In genomic region chr14:22976620-22977433, GRCh38 we compare ENCODE assay signal across 7 cellular contexts. TPM values are rescaled to one million over a fixed set of nuclear protein-coding genes. Genes with fewer than 3 reads are reported as not detected.
DNase-seq lines count a peak whose midpoint lies in the region; ATAC-seq, FAIRE-seq and TF ChIP-seq lines count a peak whose summit lies in the region.
"Had no signal": no experiment of that assay in that cellular context is flagged by ENCODE, and none has a peak within 500 bp of the region (broad histone marks: within the 10 kb centered on the region; RNA-seq: fewer than 3 reads in every experiment).

No MANE protein-coding gene starts in this region.

- H3K27ac Mint-ChIP-seq in CD8-positive, alpha-beta memory T cell, result peak overlapping the region in 1 of 8 donors; percentile 81
- H3K27ac Mint-ChIP-seq: activated naive CD8-positive, alpha-beta T cell had no signal

- CTCF ChIA-PET in H1 (lab: Charles Lee; ENCODE audit: partially characterized antibody), result interaction anchor here (0.6 to 7.7 kb wide), 22 partner anchors 9 to 1285 kb away, joined by 3 to 175 read pairs (median 4); partner anchors contain the start of genes AJUBA, HAUS4 and RBM23
- CTCF ChIA-PET in CD8-positive, alpha-beta memory T cell (lab: Charles Lee), result interaction anchor here (0.7 to 27.9 kb wide), 7 partner anchors 11 to 407 kb away, joined by 3 to 732 read pairs (median 3); partner anchors contain the start of gene CDH24

- H3K4me3 Mint-ChIP-seq in CD8-positive, alpha-beta memory T cell, result no peak overlapping the region
- H3K4me3 Mint-ChIP-seq: activated naive CD8-positive, alpha-beta T cell had no signal

- TF ChIP-seq CTCF in H1 (IDR thresholded peaks at IDR 0.05; ENCODE audit: control extremely low read depth in 1 of 3, insufficient read depth in 1 of 3, low read depth in 1 of 3, low read length in 3 of 3), result no peak

- H4K5ac ChIP-seq in H1 (ENCODE audit: insufficient read length, low read depth, low read length), result peak overlapping the region; percentile 21

- H3K9me3 Mint-ChIP-seq in CD8-positive, alpha-beta memory T cell, result no peaks in the 10 kb centered on the region

- no peak for ATAC-seq in HG02610 (IDR thresholded peaks at IDR 0.05; ENCODE audit: unreplicated experiment)

- no peak overlapping the region for H2AFZ ChIP-seq in H1 (ENCODE audit: low read length)

- H3K9me3 ChIP-seq in H1 (ENCODE audit: insufficient read depth in 2 of 2, low read depth in 1 of 2, low read length in 1 of 2), result no peaks in the 10 kb centered on the region
- H3K9me3 ChIP-seq in CD8-positive, alpha-beta memory T cell (ENCODE audit: low read length), result no peaks in the 10 kb centered on the region

- H3K27me3 ChIP-seq in H1 (replicated peaks in 1 of 4; ENCODE audit: control insufficient read depth in 3 of 4, extremely low read depth in 1 of 4, insufficient read depth in 3 of 4, low read length in 3 of 4), result peaks cover 0 to 9% (median 4%) of the 10 kb centered on the region in 4 experiments; a peak in 2 of 7 replicates
- no peaks in the 10 kb centered on the region for H3K27me3 ChIP-seq in CD8-positive, alpha-beta memory T cell (ENCODE audit: insufficient read depth, low read length, poor library complexity, severe bottlenecking)

- H3K4me1 Mint-ChIP-seq in CD8-positive, alpha-beta memory T cell, result peaks cover 3 to 7% (median 5%) of the 10 kb centered on the region in 3 donors

- peak overlapping the region; percentile 68; the same call in 1 of the 2 replicates for H2BK20ac ChIP-seq in H1 (ENCODE audit: low read length)

- peak in 1 of 2 experiments; percentile 51; a peak in 1 of 3 replicates for TF ChIP-seq POLR2A in H1 (IDR thresholded peaks at IDR 0.05; ENCODE audit: control extremely low read depth in 1 of 2, low read depth in 2 of 2, low read length in 2 of 2)

- H3K27me3 Mint-ChIP-seq in CD8-positive, alpha-beta memory T cell, result peaks cover 0 to 14% of the 10 kb centered on the region in 2 donors
- H3K27me3 Mint-ChIP-seq: activated naive CD8-positive, alpha-beta T cell had no signal

- peaks cover 28 to 34% (median 31%) of the 10 kb centered on the region in 4 experiments for H3K4me1 ChIP-seq in H1 (replicated peaks in 1 of 4; ENCODE audit: control insufficient read depth in 3 of 4, insufficient read depth in 4 of 4, low read length in 3 of 4)
- peaks cover 13% of the 10 kb centered on the region for H3K4me1 ChIP-seq in CD8-positive, alpha-beta memory T cell (ENCODE audit: insufficient read depth, low read length)

- POLR2A ChIA-PET in H1 (lab: Charles Lee; ENCODE audit: partially characterized antibody), result interaction anchor here (0.6 to 13.2 kb wide), 19 partner anchors 9 to 203 kb away, joined by 3 to 133 read pairs (median 8); partner anchors contain the start of genes CDH24, HAUS4, PRMT5 and PSMB5
- POLR2A ChIA-PET in CD8-positive, alpha-beta memory T cell (lab: Charles Lee), result no interaction called here

- no peaks in the 10 kb centered on the region; the same call in 1 of the 2 replicates for H3K79me1 ChIP-seq in H1 (ENCODE audit: low read depth, low read length)

- TF ChIP-seq EP300 in H1 (IDR thresholded peaks at IDR 0.05; ENCODE audit: borderline replicate concordance in 1 of 2, low read depth in 2 of 2, low read length in 2 of 2), result no peak

- H2BK120ac ChIP-seq in H1 (replicated peaks; ENCODE audit: low read depth, low read length), result no peak overlapping the region

- H3K14ac ChIP-seq in H1 (ENCODE audit: insufficient read length), result no peak overlapping the region

- H3K23me2 ChIP-seq in H1 (ENCODE audit: low read depth, low read length), result peaks cover 8% of the 10 kb centered on the region

- H2BK12ac ChIP-seq in H1 (ENCODE audit: low read depth, low read length), result peak overlapping the region; percentile 73

- H3K4me3 ChIP-seq in H1 (ENCODE audit: extremely low read depth in 1 of 4, insufficient read depth in 2 of 4, low read depth in 3 of 4, low read length in 4 of 4) (peak overlapping the region in 1 of 4 experiments; percentile 41; a peak in 4 of 8 replicates), skeletal muscle cell (ENCODE audit: low read depth, low read length) (peak overlapping the region; percentile 15)
- H3K4me3 ChIP-seq in CD8-positive, alpha-beta memory T cell (ENCODE audit: low read length), result no peak overlapping the region

- peaks cover 17 to 69% (median 39%) of the 10 kb centered on the region in 4 experiments for H3K36me3 ChIP-seq in H1 (ENCODE audit: control insufficient read depth in 2 of 4, insufficient read depth in 4 of 4, low read length in 3 of 4)
- H3K36me3 ChIP-seq in CD8-positive, alpha-beta memory T cell (ENCODE audit: insufficient read depth, low read length), result no peaks in the 10 kb centered on the region

- H4K8ac ChIP-seq in H1 (ENCODE audit: extremely low read depth, insufficient read depth, low read length), result no peak overlapping the region

- H3K4me2 ChIP-seq in H1 (ENCODE audit: insufficient read depth in 1 of 2, low read depth in 2 of 2, low read length in 2 of 2), result peak overlapping the region; percentile 56 to 81

- no peak for TF ChIP-seq RAD21 in H1 (IDR thresholded peaks at IDR 0.05 in 1 of 2, conservative IDR thresholded peaks at IDR 0.05 in 1 of 2; ENCODE audit: low read depth in 2 of 2, low read length in 2 of 2)

- DNase-seq in M059J (ENCODE audit: low read depth), result peak; percentile 47
- DNase-seq in H1 (ENCODE audit: low read depth in 1 of 2, low spot score in 2 of 2), result no peak
- no peak for DNase-seq in skeletal muscle cell (ENCODE audit: low read depth)
- DNase-seq in CD8-positive, alpha-beta memory T cell, result no peak
- DNase-seq in GM19240 (ENCODE audit: insufficient read length, low spot score), result no peak

- H3K56ac ChIP-seq in H1 (replicated peaks; ENCODE audit: insufficient read length, low read depth, low read length), result no peak overlapping the region

- peak overlapping the region; percentile 66; the same call in 1 of the 2 replicates for H2AK5ac ChIP-seq in H1 (ENCODE audit: low read depth, low read length)

- peak overlapping the region in 2 of 4 experiments; percentile 27 to 60; a peak in 4 of 7 replicates for H3K9ac ChIP-seq in H1 (replicated peaks in 1 of 4; ENCODE audit: extremely low read depth in 1 of 4, low read depth in 3 of 4, low read length in 3 of 4)

- 0 out of 2 replicates have a peak overlapping the region, but pooled peaks have one; percentile 12 for H2BK15ac ChIP-seq in H1 (ENCODE audit: low read length)

- H2BK5ac ChIP-seq in H1 (ENCODE audit: low read depth, low read length), result peak overlapping the region; percentile 95

- no peak overlapping the region for H3K4ac ChIP-seq in H1 (replicated peaks; ENCODE audit: insufficient read length, low read depth, low read length)

- no peak overlapping the region for H4K91ac ChIP-seq in H1 (replicated peaks; ENCODE audit: insufficient read length, low read length)

- H4K20me1 ChIP-seq in H1 (replicated peaks in 1 of 2; ENCODE audit: control insufficient read depth in 1 of 2, insufficient read depth in 2 of 2, low read length in 2 of 2), result peaks cover 0 to 4% of the 10 kb centered on the region in 2 experiments

- no peak overlapping the region for H3K23ac ChIP-seq in H1 (ENCODE audit: insufficient read length)

- H3K36me3 Mint-ChIP-seq in CD8-positive, alpha-beta memory T cell, result no peaks in the 10 kb centered on the region
- H3K36me3 Mint-ChIP-seq: activated naive CD8-positive, alpha-beta T cell had no signal

- WGBS in H1 (ENCODE audit: extremely low coverage in 1 of 2, insufficient coverage in 1 of 2, insufficient read length in 1 of 2, insufficient replicate concordance in 2 of 2, low coverage in 1 of 2, low lambda C conversion rate in 2 of 2, missing lambda C conversion rate in 1 of 2), 2 experiments, result 76% methylated on average over 6 of the region's 6 CpGs; no CpG with 5 or more reads in 1 of the 2 experiments

- no peak for FAIRE-seq in H1 (lab: Jason Lieb, UNC)

- H3K27ac ChIP-seq in H1 (ENCODE audit: low read depth, low read length), result peak overlapping the region; percentile 87
- no peak overlapping the region for H3K27ac ChIP-seq in CD8-positive, alpha-beta memory T cell (ENCODE audit: low read depth, low read length)

- H3K18ac ChIP-seq in H1 (ENCODE audit: extremely low read depth, low read length), result peak overlapping the region; percentile 52; the same call in 1 of the 2 replicates

- peaks cover 0 to 49% of the 10 kb centered on the region in 2 experiments; a peak in 2 of 4 replicates for H3K79me2 ChIP-seq in H1 (ENCODE audit: control insufficient read depth in 1 of 2, insufficient read depth in 2 of 2, low read length in 2 of 2)

RNA-seq across cellular contexts. Expression of gene AJUBA, which starts 5.5 kb away (rescaled TPM):
- total RNA-seq in M059J (2014; rRNA removed; shearing (Covaris generic)), result 23.9 and 55.5 TPM in 2 replicates
- total RNA-seq in H1 (2021; fragmentation: NEBNext Ultra II Directional; extraction: Animal tissue kit (Norgen Biotek cat#: 25700)), result 46.0 TPM in 2 replicates
- polyA plus RNA-seq in H1 (2011; rRNA removed), result 33.1 and 38.8 TPM in 2 replicates
- 37.3 TPM for polyA plus RNA-seq in H1 (2011; cell fraction: cytosol; rRNA removed)
- polyA plus RNA-seq in H1 (2011; cell fraction: nucleus; rRNA removed), result 51.3 TPM
- polyA plus RNA-seq in H1 (2012, experiment 1 of 2), result 35.5 to 45.4 TPM (median 41.3 TPM) in 4 replicates
- 35.9 TPM for polyA plus RNA-seq in H1 (2012, experiment 2 of 2)
- 10.0 TPM for polyA plus RNA-seq in H1 (2013, experiment 1 of 2)
- 10.3 TPM for polyA plus RNA-seq in H1 (2013, experiment 2 of 2)
- polyA minus RNA-seq in H1 (2011; rRNA and poly(A)+ RNA removed), result 153 and 192 TPM in 2 replicates
- polyA minus RNA-seq in H1 (2011; cell fraction: cytosol; rRNA and poly(A)+ RNA removed), result 50.7 TPM
- 105 TPM for polyA minus RNA-seq in H1 (2011; cell fraction: nucleus; rRNA and poly(A)+ RNA removed)
- total RNA-seq in CD8-positive, alpha-beta memory T cell, result 1 to 10 TPM in 1 of 2 experiments, under 1 TPM in 1; 0.90 to 1.2 TPM
- 0.64 TPM for polyA plus RNA-seq in CD8-positive, alpha-beta memory T cell

RNA-seq across cellular contexts. Expression of gene HAUS4, which starts 19.9 kb away (rescaled TPM):
- 30.7 and 51.4 TPM in 2 replicates for total RNA-seq in M059J (2014; rRNA removed; shearing (Covaris generic))
- total RNA-seq in H1 (2021; fragmentation: NEBNext Ultra II Directional; extraction: Animal tissue kit (Norgen Biotek cat#: 25700)), result 46.1 and 47.7 TPM in 2 replicates
- polyA plus RNA-seq in H1 (2011; rRNA removed), result 35.6 and 46.0 TPM in 2 replicates
- 53.6 TPM for polyA plus RNA-seq in H1 (2011; cell fraction: cytosol; rRNA removed)
- polyA plus RNA-seq in H1 (2011; cell fraction: nucleus; rRNA removed), result 45.6 TPM
- 50.4 to 62.8 TPM (median 59.8 TPM) in 4 replicates for polyA plus RNA-seq in H1 (2012, experiment 1 of 2)
- 55.5 TPM for polyA plus RNA-seq in H1 (2012, experiment 2 of 2)
- polyA plus RNA-seq in H1 (2013, experiment 1 of 2), result 45.0 TPM
- polyA plus RNA-seq in H1 (2013, experiment 2 of 2), result 43.0 TPM
- polyA minus RNA-seq in H1 (2011; rRNA and poly(A)+ RNA removed), result 58.4 and 73.9 TPM in 2 replicates
- polyA minus RNA-seq in H1 (2011; cell fraction: cytosol; rRNA and poly(A)+ RNA removed), result 29.0 TPM
- polyA minus RNA-seq in H1 (2011; cell fraction: nucleus; rRNA and poly(A)+ RNA removed), result 33.8 TPM
- total RNA-seq in CD8-positive, alpha-beta memory T cell, result 10 to 100 TPM; 43.3 to 48.3 TPM
- polyA plus RNA-seq in CD8-positive, alpha-beta memory T cell, result 24.6 TPM

RNA-seq across cellular contexts. Expression of gene C14orf93, which starts 33.1 kb away (rescaled TPM):
- total RNA-seq in M059J (2014; rRNA removed; shearing (Covaris generic)), result 8.6 and 9.7 TPM in 2 replicates
- 7.4 and 7.8 TPM in 2 replicates for total RNA-seq in H1 (2021; fragmentation: NEBNext Ultra II Directional; extraction: Animal tissue kit (Norgen Biotek cat#: 25700))
- polyA plus RNA-seq in H1 (2011; rRNA removed), result 8.2 and 9.7 TPM in 2 replicates
- polyA plus RNA-seq in H1 (2011; cell fraction: cytosol; rRNA removed), result 10.0 TPM
- polyA plus RNA-seq in H1 (2011; cell fraction: nucleus; rRNA removed), result 17.6 TPM
- polyA plus RNA-seq in H1 (2012, experiment 1 of 2), result 6.3 to 9.7 TPM (median 7.9 TPM) in 4 replicates
- 6.3 TPM for polyA plus RNA-seq in H1 (2012, experiment 2 of 2)
- 3.5 TPM for polyA plus RNA-seq in H1 (2013, experiment 1 of 2)
- polyA plus RNA-seq in H1 (2013, experiment 2 of 2), result 3.3 TPM
- 22.5 and 22.6 TPM in 2 replicates for polyA minus RNA-seq in H1 (2011; rRNA and poly(A)+ RNA removed)
- polyA minus RNA-seq in H1 (2011; cell fraction: cytosol; rRNA and poly(A)+ RNA removed), result 4.3 TPM
- polyA minus RNA-seq in H1 (2011; cell fraction: nucleus; rRNA and poly(A)+ RNA removed), result 6.5 TPM
- total RNA-seq in CD8-positive, alpha-beta memory T cell, result 1 to 10 TPM; 7.5 to 8.3 TPM
- 5.8 TPM for polyA plus RNA-seq in CD8-positive, alpha-beta memory T cell

RNA-seq across cellular contexts. Expression of gene PRMT5, which starts 47.7 kb away (rescaled TPM):
- 67.3 and 83.3 TPM in 2 replicates for total RNA-seq in M059J (2014; rRNA removed; shearing (Covaris generic))
- 159 and 171 TPM in 2 replicates for total RNA-seq in H1 (2021; fragmentation: NEBNext Ultra II Directional; extraction: Animal tissue kit (Norgen Biotek cat#: 25700))
- 329 and 402 TPM in 2 replicates for polyA plus RNA-seq in H1 (2011; rRNA removed)
- 274 TPM for polyA plus RNA-seq in H1 (2011; cell fraction: cytosol; rRNA removed)
- polyA plus RNA-seq in H1 (2011; cell fraction: nucleus; rRNA removed), result 275 TPM
- polyA plus RNA-seq in H1 (2012, experiment 1 of 2), result 145 to 187 TPM (median 170 TPM) in 4 replicates
- polyA plus RNA-seq in H1 (2012, experiment 2 of 2), result 336 TPM
- polyA plus RNA-seq in H1 (2013, experiment 1 of 2), result 113 TPM
- polyA plus RNA-seq in H1 (2013, experiment 2 of 2), result 99.5 TPM
- 439 and 469 TPM in 2 replicates for polyA minus RNA-seq in H1 (2011; rRNA and poly(A)+ RNA removed)
- 207 TPM for polyA minus RNA-seq in H1 (2011; cell fraction: cytosol; rRNA and poly(A)+ RNA removed)
- polyA minus RNA-seq in H1 (2011; cell fraction: nucleus; rRNA and poly(A)+ RNA removed), result 156 TPM
- 100 to 1,000 TPM; 191 to 200 TPM for total RNA-seq in CD8-positive, alpha-beta memory T cell
- polyA plus RNA-seq in CD8-positive, alpha-beta memory T cell, result 41.3 TPM

RNA-seq across cellular contexts. Expression of gene PSMB5, which starts 57.9 kb away (rescaled TPM):
- total RNA-seq in M059J (2014; rRNA removed; shearing (Covaris generic)), result 267 and 297 TPM in 2 replicates
- total RNA-seq in H1 (2021; fragmentation: NEBNext Ultra II Directional; extraction: Animal tissue kit (Norgen Biotek cat#: 25700)), result 246 and 254 TPM in 2 replicates
- 402 and 510 TPM in 2 replicates for polyA plus RNA-seq in H1 (2011; rRNA removed)
- polyA plus RNA-seq in H1 (2011; cell fraction: cytosol; rRNA removed), result 415 TPM
- polyA plus RNA-seq in H1 (2011; cell fraction: nucleus; rRNA removed), result 246 TPM
- polyA plus RNA-seq in H1 (2012, experiment 1 of 2), result 252 to 356 TPM (median 319 TPM) in 4 replicates
- 310 TPM for polyA plus RNA-seq in H1 (2012, experiment 2 of 2)
- polyA plus RNA-seq in H1 (2013, experiment 1 of 2), result 131 TPM
- polyA plus RNA-seq in H1 (2013, experiment 2 of 2), result 133 TPM
- 379 and 426 TPM in 2 replicates for polyA minus RNA-seq in H1 (2011; rRNA and poly(A)+ RNA removed)
- 145 TPM for polyA minus RNA-seq in H1 (2011; cell fraction: cytosol; rRNA and poly(A)+ RNA removed)
- 117 TPM for polyA minus RNA-seq in H1 (2011; cell fraction: nucleus; rRNA and poly(A)+ RNA removed)
- 100 to 1,000 TPM; 186 to 198 TPM for total RNA-seq in CD8-positive, alpha-beta memory T cell
- polyA plus RNA-seq in CD8-positive, alpha-beta memory T cell, result 37.1 TPM

Comparison
In these comparisons a context has a peak if more than half of its experiments do, and no peak if none do; other contexts are left out.
1. RNA of gene AJUBA, which starts 5.5 kb away (total RNA-seq): 23.9 to 55.5 TPM in M059J and 46.0 TPM in H1; 0.90 to 1.2 TPM in CD8-positive, alpha-beta memory T cell; every median in the first group is over 10 times any median in the second.